ENCODE assay signal across 14 cellular contexts in the genomic region with DNA sequence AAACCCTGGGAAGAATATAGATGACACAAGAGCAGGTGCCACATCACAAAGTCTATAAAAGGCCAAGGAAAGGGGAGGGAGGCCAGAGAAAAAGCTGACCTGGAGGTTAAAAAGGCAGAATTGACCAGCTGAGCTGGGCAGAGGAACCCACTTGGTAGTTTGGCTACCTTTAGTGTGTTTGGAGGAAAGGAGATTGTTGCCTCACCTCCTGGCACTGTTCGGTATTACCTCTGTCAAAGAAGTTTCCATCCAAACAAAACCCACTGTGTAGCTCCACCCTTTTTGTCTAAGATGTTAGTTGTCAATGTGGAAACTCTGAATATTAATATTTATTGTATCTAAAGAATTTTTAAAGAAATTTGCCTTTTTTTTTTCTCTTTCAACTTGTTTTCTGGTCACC. TPM values are rescaled to one million over a fixed set of nuclear protein-coding genes. Genes with fewer than 3 reads are reported as not detected.
DNase-seq lines count a peak whose midpoint lies in the region; ATAC-seq and TF ChIP-seq lines count a peak whose summit lies in the region.
"Had no signal": no experiment of that assay in that cellular context is flagged by ENCODE, and none has a peak within 500 bp of the region (broad histone marks: within the 10 kb centered on the region; RNA-seq: fewer than 3 reads in every experiment).

No MANE protein-coding gene starts in this region.

- H3K9me3 Mint-ChIP-seq in activated CD8-positive, alpha-beta T cell treated with anti-CD3 and anti-CD28 coated beads, Interleukin-2, amount 10 ng/mL, durations not matched to agents 7 days and 5 days (ENCODE audit: insufficient read depth): no peaks in the 10 kb centered on the region
- no peaks in the 10 kb centered on the region for H3K9me3 Mint-ChIP-seq in activated CD4-positive, alpha-beta T cell treated with anti-CD3 and anti-CD28 coated beads, Interleukin-2, amount 10 ng/mL, durations not matched to agents 7 days and 5 days

- peak; percentile 25 for TF ChIP-seq CTCF in C4-2B (conservative IDR thresholded peaks at IDR 0.05)

- no peak overlapping the region for H3K4me3 Mint-ChIP-seq in activated CD8-positive, alpha-beta T cell treated with anti-CD3 and anti-CD28 coated beads, Interleukin-2, amount 10 ng/mL, durations not matched to agents 7 days and 5 days
- no peak overlapping the region for H3K4me3 Mint-ChIP-seq in activated CD4-positive, alpha-beta T cell treated with anti-CD3 and anti-CD28 coated beads, Interleukin-2, amount 10 ng/mL, durations not matched to agents 7 days and 5 days

- H3K27ac Mint-ChIP-seq in activated CD8-positive, alpha-beta T cell treated with anti-CD3 and anti-CD28 coated beads, Interleukin-2, amount 10 ng/mL, durations not matched to agents 7 days and 5 days: no peak overlapping the region
- H3K27ac Mint-ChIP-seq in activated CD4-positive, alpha-beta T cell treated with anti-CD3 and anti-CD28 coated beads, Interleukin-2, amount 10 ng/mL, durations not matched to agents 7 days and 5 days: no peak overlapping the region

- H3K27me3 Mint-ChIP-seq in activated CD8-positive, alpha-beta T cell treated with anti-CD3 and anti-CD28 coated beads, Interleukin-2, amount 10 ng/mL, durations not matched to agents 7 days and 5 days (ENCODE audit: low read depth): no peaks in the 10 kb centered on the region
- no peaks in the 10 kb centered on the region for H3K27me3 Mint-ChIP-seq in activated CD4-positive, alpha-beta T cell treated with anti-CD3 and anti-CD28 coated beads, Interleukin-2, amount 10 ng/mL, durations not matched to agents 7 days and 5 days

- ATAC-seq in HG03159 (IDR thresholded peaks at IDR 0.05; ENCODE audit: unreplicated experiment): peak; percentile 63
- ATAC-seq in activated CD8-positive, alpha-beta T cell treated with anti-CD3 and anti-CD28 coated beads, Interleukin-2, amount 10 ng/mL, durations not matched to agents 7 days and 5 days: peak; percentile 69
- ATAC-seq: gastroesophageal sphincter had no signal

- H3K4me1 Mint-ChIP-seq in activated CD8-positive, alpha-beta T cell treated with anti-CD3 and anti-CD28 coated beads, Interleukin-2, amount 10 ng/mL, durations not matched to agents 7 days and 5 days (ENCODE audit: low read depth): peaks cover 12% of the 10 kb centered on the region
- H3K4me1 Mint-ChIP-seq in activated CD4-positive, alpha-beta T cell treated with anti-CD3 and anti-CD28 coated beads, Interleukin-2, amount 10 ng/mL, durations not matched to agents 7 days and 5 days: peaks cover 4% of the 10 kb centered on the region

- CTCF ChIA-PET in activated CD8-positive, alpha-beta T cell treated with anti-CD3 and anti-CD28 coated beads, Interleukin-2, amount 10 ng/mL, durations not matched to agents 7 days and 5 days (lab: Charles Lee): interaction anchor here (1.0 kb wide), 1 partner anchor 23 kb away, joined by 5 read pairs; a partner anchor contains a TSS
- CTCF ChIA-PET in activated CD4-positive, alpha-beta T cell treated with anti-CD3 and anti-CD28 coated beads, Interleukin-2, amount 10 ng/mL, durations not matched to agents 7 days and 5 days (lab: Charles Lee): interaction anchor here (0.7 kb wide), 1 partner anchor 226 kb away, joined by 4 read pairs; no protein-coding TSS in a partner anchor

- POLR2A ChIA-PET in activated CD8-positive, alpha-beta T cell treated with anti-CD3 and anti-CD28 coated beads, Interleukin-2, amount 10 ng/mL, durations not matched to agents 7 days and 5 days (lab: Charles Lee): no interaction called here
- POLR2A ChIA-PET in activated CD4-positive, alpha-beta T cell treated with anti-CD3 and anti-CD28 coated beads, Interleukin-2, amount 10 ng/mL, durations not matched to agents 7 days and 5 days (lab: Charles Lee): no interaction called here

- H3K36me3 Mint-ChIP-seq in activated CD8-positive, alpha-beta T cell treated with anti-CD3 and anti-CD28 coated beads, Interleukin-2, amount 10 ng/mL, durations not matched to agents 7 days and 5 days (ENCODE audit: low read depth): peaks cover 9% of the 10 kb centered on the region
- H3K36me3 Mint-ChIP-seq in activated CD4-positive, alpha-beta T cell treated with anti-CD3 and anti-CD28 coated beads, Interleukin-2, amount 10 ng/mL, durations not matched to agents 7 days and 5 days (ENCODE audit: low read depth): peaks cover 7% of the 10 kb centered on the region

- no peak overlapping the region for H3K27ac ChIP-seq in C4-2B
- H3K27ac ChIP-seq: gastroesophageal sphincter, upper lobe of left lung had no signal

- no peak for DNase-seq in activated CD8-positive, alpha-beta T cell treated with anti-CD3 and anti-CD28 coated beads, Interleukin-2, amount 10 ng/mL, durations not matched to agents 7 days and 5 days
- DNase-seq in kidney tubule cell (ENCODE audit: low spot score) (peak; percentile 71), pons (ENCODE audit: low spot score) (no peak), GF-D8 (lab: John Stamatoyannopoulos, UW) (no peak), HCEC 1CT (no peak)
- no peak for DNase-seq in activated CD4-positive, alpha-beta T cell treated with anti-CD3 and anti-CD28 coated beads, Interleukin-2, amount 10 ng/mL, durations not matched to agents 7 days and 5 days
- DNase-seq: activated CD4-positive, alpha-beta T cell treated with anti-CD3 and anti-CD28 coated beads, Interleukin-2, amount 50 U/mL, for 4 hours; adrenal gland; MG63; stimulated activated CD4-positive, alpha-beta T cell treated with anti-CD3 and anti-CD28 coated beads, Interleukin-4, amount 100 ng/mL, for 1 hour; upper lobe of left lung had no signal

RNA-seq across cellular contexts. Expression of a gene that starts 23.4 kb away (rescaled TPM):
- 1 to 10 TPM; 5.8 to 6.0 TPM for total RNA-seq in activated CD8-positive, alpha-beta T cell treated with anti-CD3 and anti-CD28 coated beads, Interleukin-2, amount 10 ng/mL, durations not matched to agents 7 days and 5 days
- 1 to 10 TPM; 5.8 to 5.9 TPM for total RNA-seq in activated CD4-positive, alpha-beta T cell treated with anti-CD3 and anti-CD28 coated beads, Interleukin-2, amount 10 ng/mL, durations not matched to agents 7 days and 5 days

RNA-seq across cellular contexts. Expression of a gene that starts 49.2 kb away (rescaled TPM):
- 10 to 100 TPM; 36.1 to 39.3 TPM for total RNA-seq in activated CD8-positive, alpha-beta T cell treated with anti-CD3 and anti-CD28 coated beads, Interleukin-2, amount 10 ng/mL, durations not matched to agents 7 days and 5 days
- total RNA-seq in activated CD4-positive, alpha-beta T cell treated with anti-CD3 and anti-CD28 coated beads, Interleukin-2, amount 10 ng/mL, durations not matched to agents 7 days and 5 days: 10 to 100 TPM; 40.3 to 40.6 TPM

RNA-seq across cellular contexts. Expression of a gene that starts 49.3 kb away (rescaled TPM):
- 10 to 100 TPM; 24.0 to 25.8 TPM for total RNA-seq in activated CD8-positive, alpha-beta T cell treated with anti-CD3 and anti-CD28 coated beads, Interleukin-2, amount 10 ng/mL, durations not matched to agents 7 days and 5 days
- 10 to 100 TPM; 20.2 to 21.3 TPM for total RNA-seq in activated CD4-positive, alpha-beta T cell treated with anti-CD3 and anti-CD28 coated beads, Interleukin-2, amount 10 ng/mL, durations not matched to agents 7 days and 5 days
